Comparison of ENCODE assay signal across 1 cellular context in genomic region chr6:52255434-52255833, GRCh38.
TF ChIP-seq lines count a peak whose summit lies in the region.

No MANE protein-coding gene starts in this region.

TF ChIP-seq in HepG2, 621 proteins besides CTCF, POLR2A, EP300 and RAD21:
- peak; percentile 79 to 84 for TF ChIP-seq MAFK (conservative IDR thresholded peaks at IDR 0.05 in 1 of 2, IDR thresholded peaks at IDR 0.05 in 1 of 2; ENCODE audit: low read length in 2 of 2)
- TF ChIP-seq MAFF (IDR thresholded peaks at IDR 0.05; ENCODE audit: low read depth, low read length): peak; percentile 65
- no peak for TF ChIP-seq SSRP1 (CRISPR knock-in tag; IDR thresholded peaks at IDR 0.05)
- TF ChIP-seq ZNF781 (CRISPR knock-in tag; IDR thresholded peaks at IDR 0.05; ENCODE audit: borderline replicate concordance, not compliant biosample characterization): no peak
TF ChIP-seq in HepG2: peak in this region for 2.
